Comparison of ENCODE assay signal across 1 cellular context in the genomic region with DNA sequence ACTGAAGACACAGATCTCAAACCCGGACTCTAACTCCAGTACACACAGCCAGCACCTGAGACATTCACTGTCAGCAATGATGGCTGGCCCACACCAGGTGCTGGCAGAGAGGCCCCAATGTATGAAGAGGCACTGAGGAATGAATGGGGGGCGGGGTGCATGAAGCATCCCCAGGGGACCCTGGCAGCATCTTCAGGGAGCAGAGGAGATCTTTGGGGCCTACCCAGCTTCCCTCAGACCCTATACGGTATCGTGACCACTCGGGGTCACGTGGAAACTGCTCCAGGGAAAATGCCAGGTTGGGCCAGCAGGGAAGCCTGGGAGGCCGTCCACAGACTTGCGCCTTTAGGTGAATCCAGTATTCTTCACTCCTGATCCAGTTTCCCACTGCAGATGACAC.
TF ChIP-seq lines count a peak whose summit lies in the region.

No MANE protein-coding gene starts in this region.

TF ChIP-seq in H1, 55 proteins besides CTCF, POLR2A, EP300 and RAD21:
- TF ChIP-seq PHF8 (conservative IDR thresholded peaks at IDR 0.05; ENCODE audit: low read depth, low read length) (no peak), GTF2F1 (IDR thresholded peaks at IDR 0.05; ENCODE audit: borderline replicate concordance, low read depth, low read length) (no peak), CBX8 (IDR thresholded peaks at IDR 0.05; ENCODE audit: borderline replicate concordance, low read depth, low read length) (no peak), BACH1 (IDR thresholded peaks at IDR 0.05; ENCODE audit: low read length) (no peak), KDM1A (IDR thresholded peaks at IDR 0.05; ENCODE audit: borderline replicate concordance, low read length) (no peak), HDAC2 (IDR thresholded peaks at IDR 0.05; ENCODE audit: borderline replicate concordance in 1 of 2, low read depth in 2 of 2, low read length in 2 of 2) (no peak)
